ENCODE assay signal across 29 cellular contexts in genomic region chr13:53732664-53733063, GRCh38.
"Had no signal": no experiment of that assay in that cellular context is flagged by ENCODE, and none has a peak within 500 bp of the region (broad histone marks: within the 10 kb centered on the region; RNA-seq: fewer than 3 reads in every experiment).

No MANE protein-coding gene starts in this region.

- H3K36me3 ChIP-seq: neutrophil, right lobe of liver, sigmoid colon, spleen, suprapubic skin, tibial artery, transverse colon, upper lobe of right lung, uterus had no signal

- ATAC-seq: naive thymus-derived CD8-positive, alpha-beta T cell; natural killer cell treated with Interleukin-12 subunit alpha and Interleukin-12 subunit beta and Interleukin-15 and Interleukin-18, amount 100 ng/mL, for 72 hours; psoas muscle; right cardiac atrium; right lobe of liver; stimulated activated memory B cell treated with anti-CD40 and anti-IgM and Interleukin-4, amounts not matched to agents 10 μg/mL and 1 μg/mL and 100 μg/mL, for 72 hours; stimulated activated naive CD8-positive, alpha-beta T cell treated with anti-CD3 and anti-CD28 coated beads, Interleukin-15, amount 100 ng/mL, for 72 hours; stimulated activated naive CD8-positive, alpha-beta T cell treated with anti-CD3 and anti-CD28 coated beads, Interleukin-15, Interleukin-2, amounts not matched to agents 100 U/mL and 50 U/mL, for 24 hours; upper lobe of right lung had no signal

- H3K27me3 ChIP-seq: neutrophil, right lobe of liver, sigmoid colon, spleen, suprapubic skin, testis, tibial artery, transverse colon, upper lobe of right lung, uterus had no signal

- H3K4me3 ChIP-seq: psoas muscle, right lobe of liver, sigmoid colon, smooth muscle cell, spleen, suprapubic skin, testis, tibial artery, transverse colon, upper lobe of right lung, uterus had no signal

- H3K9me3 ChIP-seq: neutrophil, psoas muscle, right lobe of liver, suprapubic skin, testis, tibial artery, transverse colon, upper lobe of right lung, uterus had no signal

- H3K4me1 ChIP-seq: parathyroid adenoma, psoas muscle, right lobe of liver, sigmoid colon, spleen, suprapubic skin, testis, tibial artery, transverse colon, upper lobe of right lung, uterus had no signal

- H3K27ac ChIP-seq: neutrophil, parathyroid adenoma, psoas muscle, right lobe of liver, sigmoid colon, spleen, suprapubic skin, testis, tibial artery, transverse colon, upper lobe of right lung, uterus had no signal

- DNase-seq: naive thymus-derived CD8-positive, alpha-beta T cell; nephron progenitor cell; nucleus accumbens; posterior cingulate gyrus; psoas muscle; right cardiac atrium; right lobe of liver; sigmoid colon; spleen; stimulated activated CD4-positive, alpha-beta T cell treated with anti-CD3 and anti-CD28 coated beads, Interleukin-12 subunit alpha, Interleukin-12 subunit beta, amount 100 ng/mL, for 4 hours; stimulated activated CD4-positive, alpha-beta T cell treated with anti-CD3 and anti-CD28 coated beads, Interleukin-1b, Interleukin-23, amount 100 ng/mL, for 48 hours; stimulated activated CD4-positive, alpha-beta T cell treated with anti-CD3 and anti-CD28 coated beads, Interleukin-4, amount 100 ng/mL, for 1 hour; stimulated activated CD4-positive, alpha-beta T cell treated with anti-CD3 and anti-CD28 coated beads, Interleukin-4, amount 100 ng/mL, for 4 hours; stimulated activated CD8-positive, alpha-beta memory T cell treated with anti-CD3 and anti-CD28 coated beads, Interleukin-4, amount 100 ng/mL, for 48 hours; stimulated activated naive CD4-positive, alpha-beta T cell; stimulated activated naive CD8-positive, alpha-beta T cell treated with anti-CD3 and anti-CD28 coated beads, Interleukin-15, amount 100 ng/mL, for 72 hours; stimulated activated naive CD8-positive, alpha-beta T cell treated with anti-CD3 and anti-CD28 coated beads, Interleukin-15, Interleukin-2, amounts not matched to agents 100 U/mL and 50 U/mL, for 24 hours; substantia nigra; testis; tibial artery; transverse colon; upper lobe of right lung; uterus had no signal
